In genomic region chr1:189819751-189820150, GRCh38 we compare ENCODE assay signal across 26 cellular contexts.
"Had no signal": no experiment of that assay in that cellular context is flagged by ENCODE, and none has a peak within 500 bp of the region (broad histone marks: within the 10 kb centered on the region; RNA-seq: fewer than 3 reads in every experiment).

No MANE protein-coding gene starts in this region.

- H3K36me3 ChIP-seq: stomach, suprapubic skin, thoracic aorta, thyroid gland, tibial artery, tibial nerve, transverse colon, upper lobe of left lung, upper lobe of right lung, uterus, vagina had no signal

- H3K27ac ChIP-seq: stomach, suprapubic skin, testis, thoracic aorta, thyroid gland, tibial artery, tibial nerve, transverse colon, upper lobe of left lung, upper lobe of right lung, uterus, vagina had no signal

- H3K4me1 ChIP-seq: stomach, suprapubic skin, testis, thyroid gland, tibial artery, tibial nerve, transverse colon, upper lobe of left lung, upper lobe of right lung, uterus, vagina had no signal

- DNase-seq: stimulated activated CD4-positive, alpha-beta T cell treated with anti-CD3 and anti-CD28 coated beads, Interleukin-2, amount 100 ng/mL, for 48 hours; stimulated activated CD4-positive, alpha-beta T cell treated with anti-CD3 and anti-CD28 coated beads, Interleukin-4, amount 100 ng/mL, for 1 hour; stimulated activated CD4-positive, alpha-beta T cell treated with anti-CD3 and anti-CD28 coated beads, Interleukin-4, amount 100 ng/mL, for 24 hours; stimulated activated CD4-positive, alpha-beta T cell treated with anti-CD3 and anti-CD28 coated beads, Interleukin-4, amount 100 ng/mL, for 4 hours; stimulated activated CD8-positive, alpha-beta memory T cell treated with anti-CD3 and anti-CD28 coated beads, Interleukin-4, amount 100 ng/mL, for 48 hours; stimulated activated naive B cell treated with anti-CD40 and anti-IgM and Interleukin-4, amounts not matched to agents 10 μg/mL and 1 μg/mL and 100 μg/mL, for 72 hours; stimulated activated naive CD4-positive, alpha-beta T cell; stimulated activated naive CD4-positive, alpha-beta T cell treated with Interleukin-2 at 50 U/mL for 16 hours; stimulated activated naive CD8-positive, alpha-beta T cell treated with anti-CD3 and anti-CD28 coated beads, Interleukin-15, amount 100 ng/mL, for 72 hours; stimulated activated naive CD8-positive, alpha-beta T cell treated with anti-CD3 and anti-CD28 coated beads, Interleukin-15, Interleukin-2, amounts not matched to agents 100 U/mL and 50 U/mL, for 24 hours; stomach; substantia nigra; testis; thyroid gland; tibial artery; transverse colon; trophoblast cell; upper lobe of left lung; upper lobe of right lung; uterus had no signal

- H3K4me3 ChIP-seq: stomach, suprapubic skin, testis, thoracic aorta, thyroid gland, tibial artery, tibial nerve, transverse colon, upper lobe of left lung, upper lobe of right lung, uterus, vagina had no signal

- ATAC-seq: stimulated activated effector memory CD8-positive, alpha-beta T cell treated with anti-CD3 and anti-CD28 coated beads, Interleukin-12 subunit alpha, Interleukin-12 subunit beta, amount 100 ng/mL, for 72 hours; stimulated activated memory B cell treated with anti-CD40 and anti-IgM and Interleukin-4, amounts not matched to agents 10 μg/mL and 1 μg/mL and 100 μg/mL, for 72 hours; stimulated activated naive B cell treated with anti-CD40 and anti-IgM and Interleukin-4, amounts not matched to agents 10 μg/mL and 1 μg/mL and 100 μg/mL, for 72 hours; stimulated activated naive CD8-positive, alpha-beta T cell treated with anti-CD3 and anti-CD28 coated beads, Interleukin-15, amount 100 ng/mL, for 72 hours; stimulated activated naive CD8-positive, alpha-beta T cell treated with anti-CD3 and anti-CD28 coated beads, Interleukin-15, Interleukin-2, amounts not matched to agents 100 U/mL and 50 U/mL, for 24 hours; upper lobe of right lung had no signal

- H3K27me3 ChIP-seq: stomach, suprapubic skin, testis, thyroid gland, tibial artery, tibial nerve, transverse colon, upper lobe of left lung, upper lobe of right lung, uterus, vagina had no signal

- H3K9me3 ChIP-seq: suprapubic skin, testis, thoracic aorta, thyroid gland, transverse colon, upper lobe of right lung, uterus, vagina had no signal
